In genomic region chr7:139702811-139703467, GRCh38 we compare ENCODE assay signal across 9 cellular contexts.
DNase-seq lines count a peak whose midpoint lies in the region; ATAC-seq and TF ChIP-seq lines count a peak whose summit lies in the region.
"Had no signal": no experiment of that assay in that cellular context is flagged by ENCODE, and none has a peak within 500 bp of the region (broad histone marks: within the 10 kb centered on the region; RNA-seq: fewer than 3 reads in every experiment).

No MANE protein-coding gene starts in this region.

- H3K27me3 ChIP-seq in left lung: no peaks in the 10 kb centered on the region
- no peaks in the 10 kb centered on the region for H3K27me3 ChIP-seq in CD4-positive, alpha-beta T cell (ENCODE audit: control insufficient read depth, insufficient read depth, low read length)
- H3K27me3 ChIP-seq in mesendoderm (ENCODE audit: insufficient read depth, low read length, poor library complexity): no peaks in the 10 kb centered on the region

- no peak overlapping the region for H2BK15ac ChIP-seq in mesendoderm (replicated peaks; ENCODE audit: low read depth)

- no peak overlapping the region for H2AK5ac ChIP-seq in mesendoderm (ENCODE audit: low read length)

- H3K79me2 ChIP-seq in mesendoderm (ENCODE audit: control insufficient read depth, insufficient read depth, low read length): no peaks in the 10 kb centered on the region

- no peaks in the 10 kb centered on the region for H3K27me3 Mint-ChIP-seq in CD4-positive, alpha-beta T cell
- H3K27me3 Mint-ChIP-seq: activated CD4-positive, alpha-beta memory T cell treated with anti-CD3 and anti-CD28 coated beads, Interleukin-2, amount 10 ng/mL, durations not matched to agents 7 days and 5 days had no signal

- TF ChIP-seq CTCF in GM12865 (IDR thresholded peaks at IDR 0.05; ENCODE audit: insufficient read depth, low read depth, low read length, missing control alignments) (no peak), left lung (IDR thresholded peaks at IDR 0.05) (no peak)
- no peak for TF ChIP-seq CTCF in CD4-positive, alpha-beta T cell (IDR thresholded peaks at IDR 0.05)

- no peak overlapping the region for H3K4me2 ChIP-seq in mesendoderm (ENCODE audit: low read length)

- H3K27ac Mint-ChIP-seq in CD4-positive, alpha-beta T cell: no peak overlapping the region
- H3K27ac Mint-ChIP-seq: activated CD4-positive, alpha-beta memory T cell treated with anti-CD3 and anti-CD28 coated beads, Interleukin-2, amount 10 ng/mL, durations not matched to agents 7 days and 5 days had no signal

- H3K27ac ChIP-seq in left lung: peak overlapping the region; percentile 34 to 53
- H3K27ac ChIP-seq in CD4-positive, alpha-beta T cell (ENCODE audit: low read depth, low read length): no peak overlapping the region
- no peak overlapping the region for H3K27ac ChIP-seq in mesendoderm (ENCODE audit: low read depth, low read length)

- no peak overlapping the region for H2BK5ac ChIP-seq in mesendoderm (ENCODE audit: low read length)

- no peak overlapping the region for H3K23ac ChIP-seq in mesendoderm (ENCODE audit: low read length)

- H3K4me3 ChIP-seq in GM12865 (ENCODE audit: low read depth, low read length) (peak overlapping the region; percentile 11; the same call in 1 of the 2 replicates), left lung (no peak overlapping the region), mesendoderm (ENCODE audit: low read length) (no peak overlapping the region)

- H3K4ac ChIP-seq in mesendoderm (ENCODE audit: low read depth, low read length): no peak overlapping the region

- no peaks in the 10 kb centered on the region for H3K9me3 Mint-ChIP-seq in CD4-positive, alpha-beta T cell
- H3K9me3 Mint-ChIP-seq: activated CD4-positive, alpha-beta memory T cell treated with anti-CD3 and anti-CD28 coated beads, Interleukin-2, amount 10 ng/mL, durations not matched to agents 7 days and 5 days had no signal

- H4K8ac ChIP-seq in mesendoderm (ENCODE audit: low read depth, low read length): no peak overlapping the region

- H3K4me1 Mint-ChIP-seq in CD4-positive, alpha-beta T cell (ENCODE audit: low read depth): peaks cover 36% of the 10 kb centered on the region

- WGBS in mesendoderm (ENCODE audit: extremely low coverage, insufficient coverage, low lambda C conversion rate): no CpG with 5 or more reads among the region's 10 CpGs

- DNase-seq in GM12865 (ENCODE audit: low read depth) (peak; percentile 96), left lung (no peak), mesendoderm (no peak), HuH-7.5 (ENCODE audit: low spot score) (no peak), NCI-H1694 treated with DMSO at 0.1 percent for 48 hours (lab: John Stamatoyannopoulos, UW) (no peak)
- no peak for DNase-seq in CD4-positive, alpha-beta T cell
- DNase-seq: activated CD4-positive, alpha-beta memory T cell treated with anti-CD3 and anti-CD28 coated beads, Interleukin-2, amount 10 ng/mL, durations not matched to agents 7 days and 5 days had no signal

- H3K56ac ChIP-seq in mesendoderm (ENCODE audit: low read length): no peak overlapping the region

- peaks cover 0 to 28% of the 10 kb centered on the region in 2 donors for H3K4me1 ChIP-seq in left lung
- H3K4me1 ChIP-seq in mesendoderm (ENCODE audit: control insufficient read depth, low read depth, low read length): peaks cover 3% of the 10 kb centered on the region

- H3K9me3 ChIP-seq in left lung: no peaks in the 10 kb centered on the region
- H3K9me3 ChIP-seq in CD4-positive, alpha-beta T cell (ENCODE audit: control insufficient read depth, low read length): no peaks in the 10 kb centered on the region

- H3K4me3 Mint-ChIP-seq in CD4-positive, alpha-beta T cell: no peak overlapping the region
- H3K4me3 Mint-ChIP-seq: activated CD4-positive, alpha-beta memory T cell treated with anti-CD3 and anti-CD28 coated beads, Interleukin-2, amount 10 ng/mL, durations not matched to agents 7 days and 5 days had no signal

- no peak overlapping the region for H3K9ac ChIP-seq in mesendoderm (ENCODE audit: low read length)

- POLR2A ChIA-PET in CD4-positive, alpha-beta T cell (lab: Charles Lee): no interaction called here

- no peak overlapping the region for H3K18ac ChIP-seq in mesendoderm (ENCODE audit: low read length)

- H3K79me1 ChIP-seq in mesendoderm (ENCODE audit: low read length): no peaks in the 10 kb centered on the region

- ATAC-seq in GM21390 (IDR thresholded peaks at IDR 0.05; ENCODE audit: unreplicated experiment): peak; percentile 85
- ATAC-seq in HG03439 (IDR thresholded peaks at IDR 0.05; ENCODE audit: unreplicated experiment): peak; percentile 72
- ATAC-seq in left lung: peak; percentile 23
- no peak for ATAC-seq in CD4-positive, alpha-beta T cell (ENCODE audit: poor library complexity)

- peaks cover 0 to 62% of the 10 kb centered on the region in 2 donors for H3K36me3 ChIP-seq in left lung
- H3K36me3 ChIP-seq in mesendoderm (ENCODE audit: control insufficient read depth, insufficient read depth, low read length): no peaks in the 10 kb centered on the region

- no peak overlapping the region for H2BK120ac ChIP-seq in mesendoderm (ENCODE audit: low read depth, low read length)

- peaks cover 57% of the 10 kb centered on the region for H3K36me3 Mint-ChIP-seq in CD4-positive, alpha-beta T cell (ENCODE audit: low read depth)

- intact Hi-C loops in left lung (cut with DNase I): no loop called here
- intact Hi-C loops in CD4-positive, alpha-beta T cell (cut with DNase I, micrococcal nuclease): no loop called here

- CTCF ChIA-PET in CD4-positive, alpha-beta T cell (lab: Charles Lee): no interaction called here

- H4K5ac ChIP-seq in mesendoderm (ENCODE audit: low read length): no peak overlapping the region

Comparison
In these comparisons a context has a peak if more than half of its experiments do, and no peak if none do; other contexts are left out.
1. H3K27ac ChIP-seq: peak in left lung (2 of 2); none in CD4-positive, alpha-beta T cell (single experiment) and mesendoderm (single experiment).